24 cellular contexts compared by ENCODE assay signal in the genomic region with DNA sequence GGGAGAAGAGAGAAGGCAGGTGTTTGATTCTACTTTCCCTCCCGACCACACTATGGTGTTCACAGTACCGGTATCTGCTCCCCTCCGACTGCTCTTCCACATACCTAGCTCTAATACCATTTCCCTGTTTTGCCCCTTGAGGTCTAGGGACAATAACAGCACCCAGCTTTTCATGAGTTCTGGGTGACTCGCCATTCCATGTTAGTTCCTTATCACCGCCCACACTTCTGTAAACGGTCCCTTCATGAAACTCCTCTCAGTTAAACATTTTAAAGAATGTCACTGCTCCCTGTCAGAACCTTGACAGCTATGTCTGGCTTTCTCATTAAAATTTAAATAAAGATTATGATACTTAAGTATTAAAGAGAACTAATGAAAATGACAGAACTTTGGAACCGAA.
"Had no signal": no experiment of that assay in that cellular context is flagged by ENCODE, and none has a peak within 500 bp of the region (broad histone marks: within the 10 kb centered on the region; RNA-seq: fewer than 3 reads in every experiment).

No MANE protein-coding gene starts in this region.

- DNase-seq: effector memory CD8-positive, alpha-beta T cell; erythroblast; esophagus squamous epithelium; gastrocnemius medialis; head of caudate nucleus; kidney; left cardiac atrium; left lung; mesendoderm; midbrain; naive thymus-derived CD4-positive, alpha-beta T cell; stimulated activated CD4-positive, alpha-beta T cell treated with anti-CD3 and anti-CD28 coated beads, Interleukin-2, amount 100 ng/mL, for 24 hours; stimulated activated CD4-positive, alpha-beta T cell treated with anti-CD3 and anti-CD28 coated beads, Interleukin-4, amount 100 ng/mL, for 24 hours; stimulated activated naive CD4-positive, alpha-beta T cell treated with Interleukin-2 at 50 U/mL for 16 hours; stomach; thyroid gland had no signal

- H3K79me2 ChIP-seq: parathyroid adenoma had no signal

- H3K9ac ChIP-seq: neural progenitor cell, parathyroid adenoma had no signal

- H3K4me1 ChIP-seq: esophagus squamous epithelium, gastrocnemius medialis, left lung, neural progenitor cell, parathyroid adenoma, stomach, thyroid gland had no signal

- H3K27ac ChIP-seq: coronary artery, esophagus squamous epithelium, gastrocnemius medialis, left lung, neural progenitor cell, parathyroid adenoma, right atrium auricular region, stomach, thyroid gland had no signal

- H3K4me3 ChIP-seq: coronary artery, esophagus squamous epithelium, gastrocnemius medialis, left lung, neural progenitor cell, right atrium auricular region, smooth muscle cell, stomach, thyroid gland had no signal

- H3K27me3 ChIP-seq: esophagus squamous epithelium, gastrocnemius medialis, left lung, neural progenitor cell, right atrium auricular region, stomach, thyroid gland had no signal

- H3K4me2 ChIP-seq: neural progenitor cell, smooth muscle cell had no signal

- H3K36me3 ChIP-seq: esophagus squamous epithelium, gastrocnemius medialis, left lung, neural progenitor cell, right atrium auricular region, stomach, thyroid gland had no signal

- H3K9me3 ChIP-seq: esophagus squamous epithelium, gastrocnemius medialis, left lung, right atrium auricular region, stomach, thyroid gland had no signal

- H2AFZ ChIP-seq: neural progenitor cell, parathyroid adenoma had no signal

- ATAC-seq: effector memory CD8-positive, alpha-beta T cell; gastrocnemius medialis; left cardiac atrium; left lung; naive thymus-derived CD4-positive, alpha-beta T cell; sciatic nerve; stimulated activated effector memory CD8-positive, alpha-beta T cell treated with anti-CD3 and anti-CD28 coated beads, Interleukin-12 subunit alpha, Interleukin-12 subunit beta, amount 100 ng/mL, for 72 hours had no signal

- FAIRE-seq: endometrium, kidney had no signal
